Comparison of ENCODE assay signal across 9 cellular contexts in genomic region chr1:144009410-144009809, GRCh38. TPM values are rescaled to one million over a fixed set of nuclear protein-coding genes. Genes with fewer than 3 reads are reported as not detected.
A peak's percentile ranks its signal among the peaks of the same experiment; 100 is the strongest.
DNase-seq lines count a peak whose midpoint lies in the region; ATAC-seq lines count a peak whose summit lies in the region.
"Not testable (repeated sequence)": the region's sequence is repeated elsewhere in the genome, so short reads cannot be mapped to it uniquely, and the experiment has no call there.
"Had no signal": no experiment of that assay in that cellular context is flagged by ENCODE, and none has a peak within 500 bp of the region (broad histone marks: within the 10 kb centered on the region; RNA-seq: fewer than 3 reads in every experiment).

No MANE protein-coding gene starts in this region.

- ATAC-seq in GM18873 (IDR thresholded peaks at IDR 0.05; ENCODE audit: low FRiP score, unreplicated experiment) = peak; percentile 42
- ATAC-seq in GM21360 (IDR thresholded peaks at IDR 0.05; ENCODE audit: unreplicated experiment) = peak; percentile 35
- peak; percentile 43 for ATAC-seq in GM21786 (IDR thresholded peaks at IDR 0.05; ENCODE audit: unreplicated experiment)
- ATAC-seq in HG03060 (IDR thresholded peaks at IDR 0.05; ENCODE audit: low read depth, unreplicated experiment) = peak; percentile 29
- peak; percentile 55 for ATAC-seq in HG03520 (IDR thresholded peaks at IDR 0.05; ENCODE audit: unreplicated experiment)
- peak; percentile 56 for ATAC-seq in activated CD8-positive, alpha-beta memory T cell treated with anti-CD3 and anti-CD28 coated beads, Interleukin-2, amount 10 ng/mL, durations not matched to agents 7 days and 5 days
- peak; percentile 71 for ATAC-seq in memory B cell (ENCODE audit: low read depth)

- CTCF ChIA-PET in activated CD8-positive, alpha-beta memory T cell treated with anti-CD3 and anti-CD28 coated beads, Interleukin-2, amount 10 ng/mL, durations not matched to agents 7 days and 5 days (lab: Charles Lee) = not testable (repeated sequence)

- not testable (repeated sequence) for H3K4me3 Mint-ChIP-seq in activated CD8-positive, alpha-beta memory T cell treated with anti-CD3 and anti-CD28 coated beads, Interleukin-2, amount 10 ng/mL, durations not matched to agents 7 days and 5 days; memory B cell

- not testable (repeated sequence) for H3K36me3 Mint-ChIP-seq in activated CD8-positive, alpha-beta memory T cell treated with anti-CD3 and anti-CD28 coated beads, Interleukin-2, amount 10 ng/mL, durations not matched to agents 7 days and 5 days; memory B cell

- not testable (repeated sequence) for H3K27me3 Mint-ChIP-seq in activated CD8-positive, alpha-beta memory T cell treated with anti-CD3 and anti-CD28 coated beads, Interleukin-2, amount 10 ng/mL, durations not matched to agents 7 days and 5 days; memory B cell

- DNase-seq in activated CD8-positive, alpha-beta memory T cell treated with anti-CD3 and anti-CD28 coated beads, Interleukin-2, amount 10 ng/mL, durations not matched to agents 7 days and 5 days; memory B cell (ENCODE audit: low spot score in 2 of 2): not testable (repeated sequence)

- not testable (repeated sequence) for H3K4me1 Mint-ChIP-seq in activated CD8-positive, alpha-beta memory T cell treated with anti-CD3 and anti-CD28 coated beads, Interleukin-2, amount 10 ng/mL, durations not matched to agents 7 days and 5 days; memory B cell

- not testable (repeated sequence) for H3K27ac Mint-ChIP-seq in activated CD8-positive, alpha-beta memory T cell treated with anti-CD3 and anti-CD28 coated beads, Interleukin-2, amount 10 ng/mL, durations not matched to agents 7 days and 5 days; memory B cell

- H3K9me3 Mint-ChIP-seq in activated CD8-positive, alpha-beta memory T cell treated with anti-CD3 and anti-CD28 coated beads, Interleukin-2, amount 10 ng/mL, durations not matched to agents 7 days and 5 days (ENCODE audit: low read depth); memory B cell: not testable (repeated sequence)

RNA-seq across cellular contexts. Expression of gene FAM72C, which starts 37.6 kb away (rescaled TPM):
- total RNA-seq in activated CD8-positive, alpha-beta memory T cell treated with anti-CD3 and anti-CD28 coated beads, Interleukin-2, amount 10 ng/mL, durations not matched to agents 7 days and 5 days = 10 to 100 TPM; 10.9 to 15.3 TPM
- total RNA-seq: skeletal muscle tissue, temporal lobe had no signal
